Comparison of ENCODE assay signal across 8 cellular contexts in the genomic region with DNA sequence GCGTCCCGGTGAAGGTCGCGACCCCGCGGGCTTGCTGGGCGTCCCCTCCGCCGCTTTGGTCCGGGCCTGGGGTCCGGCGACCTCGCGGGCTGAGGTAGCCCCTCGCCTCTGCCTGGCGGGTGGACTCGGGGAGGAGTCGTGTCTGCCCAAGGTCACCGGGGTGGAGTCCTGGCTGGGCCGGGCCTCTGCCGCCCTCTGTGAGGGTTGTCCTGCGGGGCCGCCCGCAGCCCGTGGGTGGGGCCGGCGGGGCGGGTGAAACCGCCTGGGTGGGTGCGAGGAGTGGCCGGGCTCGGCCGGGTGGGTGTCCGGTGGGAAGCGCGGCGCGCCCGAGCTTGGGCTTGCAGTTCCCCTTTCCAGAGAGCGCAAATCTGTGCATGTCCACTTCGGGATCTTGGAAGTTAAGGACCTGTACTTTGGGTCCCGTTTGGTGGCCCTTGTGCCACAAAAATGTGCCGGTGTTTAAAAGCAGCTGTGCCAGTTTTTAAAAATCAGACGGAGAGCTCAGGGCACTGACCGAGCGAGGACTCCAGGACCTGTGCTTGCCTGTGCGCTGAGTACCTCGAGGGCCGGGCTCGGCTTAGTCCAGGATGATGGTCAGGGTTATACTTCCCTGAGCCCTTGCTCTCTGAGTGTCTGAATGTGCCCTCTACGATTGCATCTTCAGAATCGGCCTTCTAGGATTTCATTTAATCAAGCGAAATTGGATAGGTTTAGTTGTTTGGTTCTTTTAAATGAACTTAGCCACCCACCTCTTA.
DNase-seq lines count a peak whose midpoint lies in the region; ATAC-seq, FAIRE-seq and TF ChIP-seq lines count a peak whose summit lies in the region.
"Not testable (repeated sequence)": the region's sequence is repeated elsewhere in the genome, so short reads cannot be mapped to it uniquely, and the experiment has no call there.

No MANE protein-coding gene starts in this region.

- TF ChIP-seq EP300 in A549 (IDR thresholded peaks at IDR 0.05) = not testable (repeated sequence)

- H3K27me3 Mint-ChIP-seq in activated CD4-positive, alpha-beta T cell treated with anti-CD3 and anti-CD28 coated beads for 36 hours = not testable (repeated sequence)

- not testable (repeated sequence) for H3K9ac ChIP-seq in kidney (ENCODE audit: low read length in 2 of 2)

- peak overlapping the region; percentile 87 to 88; a peak in 5 of 6 replicates for H3K27ac ChIP-seq in A549
- H3K27ac ChIP-seq in coronary artery = peak overlapping the region in 1 of 2 donors; percentile 90
- peak overlapping the region in 1 of 2 donors; percentile 63 for H3K27ac ChIP-seq in kidney (ENCODE audit: low read depth in 2 of 2, low read length in 2 of 2)

- 6% methylated on average over 6 of the region's 53 CpGs for WGBS in A549 (ENCODE audit: missing lambda C conversion rate)

- peak overlapping the region; percentile 68 for H3K4me3 Mint-ChIP-seq in activated CD4-positive, alpha-beta T cell treated with anti-CD3 and anti-CD28 coated beads for 36 hours

- H3K36me3 ChIP-seq in kidney (ENCODE audit: control insufficient read depth in 1 of 2, insufficient read depth in 2 of 2, low read length in 2 of 2) = not testable (repeated sequence)

- TF ChIP-seq CTCF in A549 (IDR thresholded peaks at IDR 0.05); coronary artery (IDR thresholded peaks at IDR 0.05); kidney (IDR thresholded peaks at IDR 0.05; ENCODE audit: borderline replicate concordance, extremely low read depth, insufficient read depth): not testable (repeated sequence)

- not testable (repeated sequence) for H3K9me3 Mint-ChIP-seq in activated CD4-positive, alpha-beta T cell treated with anti-CD3 and anti-CD28 coated beads for 36 hours (ENCODE audit: low read depth)

- DNase-seq in A549 (ENCODE audit: low read depth in 1 of 2, low spot score in 1 of 2); coronary artery (ENCODE audit: low spot score); sciatic nerve (ENCODE audit: low spot score): not testable (repeated sequence)
- peak; percentile 26 for DNase-seq in activated CD4-positive, alpha-beta T cell treated with anti-CD3 and anti-CD28 coated beads for 36 hours
- peak; percentile 78 for DNase-seq in kidney

- H3K36me3 Mint-ChIP-seq in activated CD4-positive, alpha-beta T cell treated with anti-CD3 and anti-CD28 coated beads for 36 hours (ENCODE audit: low read depth) = not testable (repeated sequence)

- not testable (repeated sequence) for H3K27ac Mint-ChIP-seq in activated CD4-positive, alpha-beta T cell treated with anti-CD3 and anti-CD28 coated beads for 36 hours

- not testable (repeated sequence) for TF ChIP-seq RAD21 in A549 (conservative IDR thresholded peaks at IDR 0.05 in 1 of 2, IDR thresholded peaks at IDR 0.05 in 1 of 2)

- H3K4me1 Mint-ChIP-seq in activated CD4-positive, alpha-beta T cell treated with anti-CD3 and anti-CD28 coated beads for 36 hours = not testable (repeated sequence)

- ATAC-seq in A549 (peak; percentile 73 to 80), GM19023 (IDR thresholded peaks at IDR 0.05; ENCODE audit: unreplicated experiment) (peak; percentile 29), HG02588 (IDR thresholded peaks at IDR 0.05; ENCODE audit: unreplicated experiment) (peak; percentile 67), HG03558 (IDR thresholded peaks at IDR 0.05; ENCODE audit: extremely low read depth, unreplicated experiment) (peak; percentile 18), sciatic nerve (peak; percentile 75)
- ATAC-seq in activated CD4-positive, alpha-beta T cell treated with anti-CD3 and anti-CD28 coated beads for 36 hours = peak; percentile 28

- CTCF ChIA-PET in A549 (lab: Yijun Ruan, JAX); activated CD4-positive, alpha-beta T cell treated with anti-CD3 and anti-CD28 coated beads for 36 hours (lab: Charles Lee): not testable (repeated sequence)

- H3K4me2 ChIP-seq in A549 = peak overlapping the region; percentile 62

- FAIRE-seq in A549 (lab: Jason Lieb, UNC); kidney (lab: Jason Lieb, UNC): not testable (repeated sequence)

- TF ChIP-seq POLR2A in A549 (IDR thresholded peaks at IDR 0.05; ENCODE audit: low read length) = not testable (repeated sequence)

- H3K4me1 ChIP-seq in A549; kidney (ENCODE audit: control insufficient read depth in 1 of 2, insufficient read depth in 1 of 2, low read depth in 1 of 2, low read length in 2 of 2): not testable (repeated sequence)

- not testable (repeated sequence) for H3K9me3 ChIP-seq in A549; kidney (ENCODE audit: control insufficient read depth in 1 of 2, low read length in 2 of 2)

- POLR2A ChIA-PET in A549 (lab: Yijun Ruan, JAX); activated CD4-positive, alpha-beta T cell treated with anti-CD3 and anti-CD28 coated beads for 36 hours (lab: Charles Lee): not testable (repeated sequence)

- H3K4me3 ChIP-seq in A549 (peak overlapping the region; percentile 62), coronary artery (peak overlapping the region; percentile 88), kidney (ENCODE audit: low read length in 2 of 2) (peak overlapping the region in 1 of 2 donors; percentile 37)

- intact Hi-C loops in activated CD4-positive, alpha-beta T cell treated with anti-CD3 and anti-CD28 coated beads for 36 hours (cut with DNase I, micrococcal nuclease) = loop anchor here (10.0 kb wide), 1 partner anchor 384 kb away; a partner anchor contains a TSS
- intact Hi-C loops in kidney (cut with DNase I); sciatic nerve (cut with DNase I): not testable (repeated sequence)

Comparison
In these comparisons a context has a peak if more than half of its experiments do, and no peak if none do; other contexts are left out.
1. ATAC-seq: peak in every context shown above with its lines; median percentile 76 in A549; 75 in sciatic nerve; 67 in HG02588; 29 in GM19023; 28 in activated CD4-positive, alpha-beta T cell treated with anti-CD3 and anti-CD28 coated beads for 36 hours; 18 in HG03558.